Comparison of ENCODE assay signal across 1 cellular context in genomic region chr4:94469221-94469784, GRCh38.
TF ChIP-seq lines count a peak whose summit lies in the region.

No MANE protein-coding gene starts in this region.

TF ChIP-seq in K562, 482 proteins besides CTCF, POLR2A, EP300 and RAD21 (continued from another document):
- TF ChIP-seq, protein P1, sequence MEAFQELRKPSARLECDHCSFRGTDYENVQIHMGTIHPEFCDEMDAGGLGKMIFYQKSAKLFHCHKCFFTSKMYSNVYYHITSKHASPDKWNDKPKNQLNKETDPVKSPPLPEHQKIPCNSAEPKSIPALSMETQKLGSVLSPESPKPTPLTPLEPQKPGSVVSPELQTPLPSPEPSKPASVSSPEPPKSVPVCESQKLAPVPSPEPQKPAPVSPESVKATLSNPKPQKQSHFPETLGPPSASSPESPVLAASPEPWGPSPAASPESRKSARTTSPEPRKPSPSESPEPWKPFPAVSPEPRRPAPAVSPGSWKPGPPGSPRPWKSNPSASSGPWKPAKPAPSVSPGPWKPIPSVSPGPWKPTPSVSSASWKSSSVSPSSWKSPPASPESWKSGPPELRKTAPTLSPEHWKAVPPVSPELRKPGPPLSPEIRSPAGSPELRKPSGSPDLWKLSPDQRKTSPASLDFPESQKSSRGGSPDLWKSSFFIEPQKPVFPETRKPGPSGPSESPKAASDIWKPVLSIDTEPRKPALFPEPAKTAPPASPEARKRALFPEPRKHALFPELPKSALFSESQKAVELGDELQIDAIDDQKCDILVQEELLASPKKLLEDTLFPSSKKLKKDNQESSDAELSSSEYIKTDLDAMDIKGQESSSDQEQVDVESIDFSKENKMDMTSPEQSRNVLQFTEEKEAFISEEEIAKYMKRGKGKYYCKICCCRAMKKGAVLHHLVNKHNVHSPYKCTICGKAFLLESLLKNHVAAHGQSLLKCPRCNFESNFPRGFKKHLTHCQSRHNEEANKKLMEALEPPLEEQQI (IDR thresholded peaks at IDR 0.05): 0 out of 2 replicates have a peak, but pooled peaks have one; percentile 30
- TF ChIP-seq TCF7L2 (IDR thresholded peaks at IDR 0.05; ENCODE audit: low read depth, low read length): no peak
TF ChIP-seq in K562: peak in this region for 2.
